In the genomic region with DNA sequence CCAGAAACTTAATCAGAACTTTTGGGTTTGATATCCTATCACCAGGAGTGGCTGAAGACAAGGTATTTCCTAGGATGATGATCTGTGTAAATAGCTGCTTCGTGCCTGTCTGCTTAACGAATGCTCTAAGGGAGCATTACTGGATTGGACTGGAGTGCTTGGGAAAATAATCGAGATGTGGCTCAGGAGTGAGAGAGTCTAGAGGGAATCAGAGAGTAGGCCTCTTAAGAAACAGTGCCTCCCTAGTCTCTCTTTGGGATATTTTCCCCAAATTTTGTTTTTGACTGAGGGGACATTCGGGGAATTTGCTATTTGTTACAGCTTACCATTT, we compare ENCODE assay signal across 1 cellular context.
TF ChIP-seq lines count a peak whose summit lies in the region.

No MANE protein-coding gene starts in this region.

TF ChIP-seq in K562, 482 proteins besides CTCF, POLR2A, EP300 and RAD21:
- TF ChIP-seq KDM5B (IDR thresholded peaks at IDR 0.05; ENCODE audit: insufficient replicate concordance, low read depth, low read length), result peak; percentile 5
- no peak for TF ChIP-seq MCM7 (IDR thresholded peaks at IDR 0.05)
